Comparison of ENCODE assay signal across 8 cellular contexts in the genomic region with DNA sequence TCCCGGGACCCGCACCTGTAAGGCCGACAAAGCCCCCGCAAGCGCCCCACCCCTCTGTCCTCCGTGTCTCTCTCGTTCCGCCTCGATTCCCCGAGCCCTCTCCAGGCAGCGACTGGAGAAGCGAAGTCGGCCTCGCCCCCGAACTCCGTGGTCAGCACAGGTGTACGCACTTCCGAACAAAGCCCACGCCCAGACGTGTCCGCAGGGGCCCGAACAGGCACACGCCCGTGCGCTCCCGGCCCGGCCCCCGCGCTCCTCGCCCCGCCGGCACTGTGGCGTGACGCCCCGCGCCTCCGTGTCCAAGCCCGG. TPM values are rescaled to one million over a fixed set of nuclear protein-coding genes. Genes with fewer than 3 reads are reported as not detected.
DNase-seq lines count a peak whose midpoint lies in the region; ATAC-seq, FAIRE-seq and TF ChIP-seq lines count a peak whose summit lies in the region.

No MANE protein-coding gene starts in this region.

- POLR2A ChIA-PET in SK-N-SH (lab: Yijun Ruan, JAX): interaction anchor here (0.9 to 2.4 kb wide), 6 partner anchors 52 to 277 kb away, joined by 3 to 9 read pairs (median 4); a partner anchor contains a TSS

- intact Hi-C loops in psoas muscle (cut with DNase I): no loop called here

- peak overlapping the region in 1 of 2 experiments; percentile 88; a peak in 2 of 4 replicates for H3K27ac ChIP-seq in SK-N-SH (ENCODE audit: low read depth in 2 of 2, low read length in 1 of 2)
- H3K27ac ChIP-seq in psoas muscle: no peak overlapping the region

- H3K4me3 ChIP-seq in SK-N-SH (ENCODE audit: low read depth in 2 of 2, low read length in 1 of 2): peak overlapping the region; percentile 59 to 64
- peak overlapping the region; percentile 42 to 46 for H3K4me3 ChIP-seq in foreskin fibroblast (ENCODE audit: low read depth in 1 of 2, low read length in 2 of 2)
- H3K4me3 ChIP-seq in psoas muscle: peak overlapping the region; percentile 63

- H3K79me2 ChIP-seq in SK-N-SH (ENCODE audit: insufficient read depth): no peaks in the 10 kb centered on the region

- H3K4me1 ChIP-seq in SK-N-SH (ENCODE audit: control insufficient read depth in 1 of 2, insufficient read depth in 2 of 2, low read depth in 1 of 2, low read length in 1 of 2): peaks cover 0 to 4% of the 10 kb centered on the region in 2 experiments; a peak in 2 of 4 replicates
- peaks cover 12% of the 10 kb centered on the region for H3K4me1 ChIP-seq in psoas muscle

- peak; percentile 28 to 68 (median 37) for ATAC-seq in psoas muscle
- ATAC-seq in GM19035 (IDR thresholded peaks at IDR 0.05; ENCODE audit: unreplicated experiment): no peak

- no peak for FAIRE-seq in HTR-8/SVneo (lab: Jason Lieb, UNC)

- H3K9me2 ChIP-seq in SK-N-SH: no peaks in the 10 kb centered on the region

- TF ChIP-seq CTCF in SK-N-SH (IDR thresholded peaks at IDR 0.05): no peak
- no peak for TF ChIP-seq CTCF in foreskin fibroblast (IDR thresholded peaks at IDR 0.05; ENCODE audit: low read depth, low read length)
- TF ChIP-seq CTCF in psoas muscle (IDR thresholded peaks at IDR 0.05): no peak

- no peak overlapping the region; the same call in 1 of the 2 replicates for H2AFZ ChIP-seq in SK-N-SH (ENCODE audit: low read depth)

- H3K36me3 ChIP-seq in SK-N-SH (replicated peaks in 1 of 2; ENCODE audit: control insufficient read depth in 1 of 2, insufficient read depth in 2 of 2, low read length in 1 of 2): no peaks in the 10 kb centered on the region
- H3K36me3 ChIP-seq in psoas muscle (ENCODE audit: insufficient read depth in 1 of 2, low read depth in 1 of 2): no peaks in the 10 kb centered on the region

- peak; percentile 2 for DNase-seq in stimulated activated CD4-positive, alpha-beta T cell treated with anti-CD3 and anti-CD28 coated beads, Interleukin-1b, Interleukin-23, amount 100 ng/mL, for 48 hours
- no peak for DNase-seq in stimulated activated CD4-positive, alpha-beta T cell treated with anti-CD3 and anti-CD28 coated beads, Interleukin-4, amount 100 ng/mL, for 4 hours
- DNase-seq in SK-N-SH (no peak), foreskin fibroblast (no peak), psoas muscle (no peak), NCI-H1436 treated with DMSO at 0.1 percent for 48 hours (lab: John Stamatoyannopoulos, UW) (no peak), HTR-8/SVneo (ENCODE audit: insufficient read length, low spot score) (no peak)

- H3K27me3 ChIP-seq in SK-N-SH (ENCODE audit: insufficient read depth): peaks cover 45% of the 10 kb centered on the region
- peaks cover 3 to 85% (median 14%) of the 10 kb centered on the region in 3 donors for H3K27me3 ChIP-seq in psoas muscle (ENCODE audit: insufficient read depth in 3 of 3, low read length in 2 of 3)

- no peak for TF ChIP-seq RAD21 in SK-N-SH (IDR thresholded peaks at IDR 0.05; ENCODE audit: low read length)

- no peaks in the 10 kb centered on the region for H3F3A ChIP-seq in SK-N-SH (replicated peaks; ENCODE audit: insufficient read depth)

- H3K4me2 ChIP-seq in SK-N-SH: peak overlapping the region; percentile 94

- H4K20me1 ChIP-seq in SK-N-SH (ENCODE audit: insufficient read depth): no peaks in the 10 kb centered on the region

- CTCF ChIA-PET in SK-N-SH (lab: Yijun Ruan, JAX): interaction anchor here (0.8 to 5.6 kb wide), 14 partner anchors 8 to 288 kb away, joined by 3 to 53 read pairs (median 6); no protein-coding TSS in a partner anchor

- 2% methylated on average over 36 of the region's 38 CpGs for WGBS in SK-N-SH (ENCODE audit: low lambda C conversion rate)
- 1% methylated on average over 22 to 38 of the region's 38 CpGs for WGBS in psoas muscle, 3 donors

- H3K9me3 ChIP-seq in SK-N-SH (no peaks in the 10 kb centered on the region), psoas muscle (no peaks in the 10 kb centered on the region)

- no peak overlapping the region for H3K9ac ChIP-seq in SK-N-SH

- TF ChIP-seq EP300 in SK-N-SH (IDR thresholded peaks at IDR 0.05; ENCODE audit: borderline replicate concordance in 1 of 2, low read depth in 1 of 2, low read length in 1 of 2): no peak

TF ChIP-seq in SK-N-SH, 30 proteins besides CTCF, POLR2A, EP300 and RAD21:
- TF ChIP-seq, protein P1, sequence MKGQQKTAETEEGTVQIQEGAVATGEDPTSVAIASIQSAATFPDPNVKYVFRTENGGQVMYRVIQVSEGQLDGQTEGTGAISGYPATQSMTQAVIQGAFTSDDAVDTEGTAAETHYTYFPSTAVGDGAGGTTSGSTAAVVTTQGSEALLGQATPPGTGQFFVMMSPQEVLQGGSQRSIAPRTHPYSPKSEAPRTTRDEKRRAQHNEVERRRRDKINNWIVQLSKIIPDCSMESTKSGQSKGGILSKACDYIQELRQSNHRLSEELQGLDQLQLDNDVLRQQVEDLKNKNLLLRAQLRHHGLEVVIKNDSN (IDR thresholded peaks at IDR 0.05; ENCODE audit: borderline replicate concordance, low read depth): no peak
- no peak for TF ChIP-seq RFX5 (IDR thresholded peaks at IDR 0.05; ENCODE audit: low read length)
- TF ChIP-seq, protein P2, sequence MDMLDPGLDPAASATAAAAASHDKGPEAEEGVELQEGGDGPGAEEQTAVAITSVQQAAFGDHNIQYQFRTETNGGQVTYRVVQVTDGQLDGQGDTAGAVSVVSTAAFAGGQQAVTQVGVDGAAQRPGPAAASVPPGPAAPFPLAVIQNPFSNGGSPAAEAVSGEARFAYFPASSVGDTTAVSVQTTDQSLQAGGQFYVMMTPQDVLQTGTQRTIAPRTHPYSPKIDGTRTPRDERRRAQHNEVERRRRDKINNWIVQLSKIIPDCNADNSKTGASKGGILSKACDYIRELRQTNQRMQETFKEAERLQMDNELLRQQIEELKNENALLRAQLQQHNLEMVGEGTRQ (IDR thresholded peaks at IDR 0.05; ENCODE audit: borderline replicate concordance, low read depth, low read length): no peak
- TF ChIP-seq YY1 (IDR thresholded peaks at IDR 0.05; ENCODE audit: low read depth): no peak
- no peak for TF ChIP-seq NRF1 (IDR thresholded peaks at IDR 0.05; ENCODE audit: low read depth, low read length)
- TF ChIP-seq, protein P3, sequence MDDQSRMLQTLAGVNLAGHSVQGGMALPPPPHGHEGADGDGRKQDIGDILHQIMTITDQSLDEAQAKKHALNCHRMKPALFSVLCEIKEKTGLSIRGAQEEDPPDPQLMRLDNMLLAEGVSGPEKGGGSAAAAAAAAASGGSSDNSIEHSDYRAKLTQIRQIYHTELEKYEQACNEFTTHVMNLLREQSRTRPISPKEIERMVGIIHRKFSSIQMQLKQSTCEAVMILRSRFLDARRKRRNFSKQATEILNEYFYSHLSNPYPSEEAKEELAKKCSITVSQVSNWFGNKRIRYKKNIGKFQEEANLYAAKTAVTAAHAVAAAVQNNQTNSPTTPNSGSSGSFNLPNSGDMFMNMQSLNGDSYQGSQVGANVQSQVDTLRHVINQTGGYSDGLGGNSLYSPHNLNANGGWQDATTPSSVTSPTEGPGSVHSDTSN (IDR thresholded peaks at IDR 0.05): no peak
- no peak for TF ChIP-seq SIN3A (IDR thresholded peaks at IDR 0.05; ENCODE audit: borderline replicate concordance, low read depth, low read length)
- TF ChIP-seq, protein P4, sequence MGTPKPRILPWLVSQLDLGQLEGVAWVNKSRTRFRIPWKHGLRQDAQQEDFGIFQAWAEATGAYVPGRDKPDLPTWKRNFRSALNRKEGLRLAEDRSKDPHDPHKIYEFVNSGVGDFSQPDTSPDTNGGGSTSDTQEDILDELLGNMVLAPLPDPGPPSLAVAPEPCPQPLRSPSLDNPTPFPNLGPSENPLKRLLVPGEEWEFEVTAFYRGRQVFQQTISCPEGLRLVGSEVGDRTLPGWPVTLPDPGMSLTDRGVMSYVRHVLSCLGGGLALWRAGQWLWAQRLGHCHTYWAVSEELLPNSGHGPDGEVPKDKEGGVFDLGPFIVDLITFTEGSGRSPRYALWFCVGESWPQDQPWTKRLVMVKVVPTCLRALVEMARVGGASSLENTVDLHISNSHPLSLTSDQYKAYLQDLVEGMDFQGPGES (IDR thresholded peaks at IDR 0.05; ENCODE audit: low read depth, low read length): no peak
- TF ChIP-seq TEAD4 (IDR thresholded peaks at IDR 0.05; ENCODE audit: borderline replicate concordance, insufficient read depth): no peak
- no peak for TF ChIP-seq TCF12 (IDR thresholded peaks at IDR 0.05)
- no peak for TF ChIP-seq NFIC (IDR thresholded peaks at IDR 0.05; ENCODE audit: borderline replicate concordance)
- TF ChIP-seq GATA2 (CRISPR knock-in tag; IDR thresholded peaks at IDR 0.05): no peak
- no peak for TF ChIP-seq GABPA (IDR thresholded peaks at IDR 0.05; ENCODE audit: low read depth)
- TF ChIP-seq POLR2AphosphoS5 (IDR thresholded peaks at IDR 0.05; ENCODE audit: low read depth, low read length): no peak
- TF ChIP-seq FOXJ3 (CRISPR knock-in tag; IDR thresholded peaks at IDR 0.05): no peak
- no peak for TF ChIP-seq SMC3 (IDR thresholded peaks at IDR 0.05; ENCODE audit: low read depth, low read length)
- TF ChIP-seq RXRA (IDR thresholded peaks at IDR 0.05; ENCODE audit: borderline replicate concordance, low read depth): no peak
- TF ChIP-seq CHD2 (IDR thresholded peaks at IDR 0.05; ENCODE audit: low read length, partially characterized antibody): no peak
- no peak for TF ChIP-seq FOXM1 (IDR thresholded peaks at IDR 0.05; ENCODE audit: low read depth)
- TF ChIP-seq JUND (IDR thresholded peaks at IDR 0.05): no peak

RNA-seq across cellular contexts. Expression of a gene that starts 0.8 kb away (rescaled TPM):
- polyA plus RNA-seq in SK-N-SH (2012; rRNA removed) (1.1 and 5.1 TPM in 2 replicates), psoas muscle (1 to 10 TPM in 1 of 3 donors, under 1 TPM in 2; 0.06 to 1.8 (median 0.55) TPM)
- polyA plus RNA-seq in SK-N-SH (2012; cell fraction: cytosol; rRNA removed): 5.6 and 9.1 TPM in 2 replicates
- 2.2 and 2.6 TPM in 2 replicates for polyA plus RNA-seq in SK-N-SH (2012; cell fraction: nucleus; rRNA removed)
- total RNA-seq in psoas muscle: 1 to 10 TPM in 2 of 4 donors, under 1 TPM in 2; 0.21 to 1.1 (median 0.64) TPM
